In the genomic region with DNA sequence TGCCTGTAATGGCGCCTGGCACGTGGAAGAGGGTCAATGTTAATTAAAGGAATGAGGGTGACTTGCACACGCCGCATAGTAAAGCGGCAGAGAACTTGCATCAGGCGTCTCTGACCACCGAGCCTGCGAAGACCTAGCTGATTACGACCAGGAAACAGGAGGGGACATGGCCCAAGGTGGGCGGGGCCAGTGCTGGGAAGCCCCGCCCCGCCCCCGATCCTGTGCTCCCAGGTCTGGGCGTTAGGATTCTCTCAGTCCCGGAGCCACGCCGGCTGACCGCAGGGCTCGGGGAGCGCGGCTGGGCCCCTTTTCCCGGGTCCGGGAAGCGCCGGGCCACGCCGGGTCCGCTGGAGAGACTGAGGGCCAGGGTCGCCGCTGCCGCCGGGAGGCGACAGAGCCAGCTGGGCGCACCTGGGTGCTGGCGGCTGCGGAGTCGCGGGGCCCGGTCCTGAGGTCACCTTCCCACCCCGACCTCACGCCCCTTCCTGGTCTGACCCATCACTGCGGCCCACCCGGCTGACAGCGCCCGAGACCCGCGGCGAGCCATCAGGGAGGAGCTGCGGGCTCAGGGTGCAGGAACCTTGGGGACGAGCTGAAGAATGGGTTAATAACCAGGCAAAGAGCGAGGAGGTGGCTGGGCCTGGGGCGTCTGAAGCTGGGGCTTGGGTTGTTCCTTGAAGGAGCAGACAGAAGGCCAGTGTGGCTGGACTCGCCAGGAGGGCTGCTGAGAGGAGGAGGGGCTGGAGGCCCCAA, we compare ENCODE assay signal across 1 cellular context.
TF ChIP-seq lines count a peak whose summit lies in the region.

No MANE protein-coding gene starts in this region.

TF ChIP-seq in SK-N-SH, 30 proteins besides CTCF, POLR2A, EP300 and RAD21 (continued from another document):
- TF ChIP-seq PBX3 (IDR thresholded peaks at IDR 0.05) (no peak), POLR2AphosphoS5 (IDR thresholded peaks at IDR 0.05; ENCODE audit: low read depth, low read length) (no peak)
TF ChIP-seq in SK-N-SH: peak in this region for 0.
